10 cellular contexts compared by ENCODE assay signal in the genomic region with DNA sequence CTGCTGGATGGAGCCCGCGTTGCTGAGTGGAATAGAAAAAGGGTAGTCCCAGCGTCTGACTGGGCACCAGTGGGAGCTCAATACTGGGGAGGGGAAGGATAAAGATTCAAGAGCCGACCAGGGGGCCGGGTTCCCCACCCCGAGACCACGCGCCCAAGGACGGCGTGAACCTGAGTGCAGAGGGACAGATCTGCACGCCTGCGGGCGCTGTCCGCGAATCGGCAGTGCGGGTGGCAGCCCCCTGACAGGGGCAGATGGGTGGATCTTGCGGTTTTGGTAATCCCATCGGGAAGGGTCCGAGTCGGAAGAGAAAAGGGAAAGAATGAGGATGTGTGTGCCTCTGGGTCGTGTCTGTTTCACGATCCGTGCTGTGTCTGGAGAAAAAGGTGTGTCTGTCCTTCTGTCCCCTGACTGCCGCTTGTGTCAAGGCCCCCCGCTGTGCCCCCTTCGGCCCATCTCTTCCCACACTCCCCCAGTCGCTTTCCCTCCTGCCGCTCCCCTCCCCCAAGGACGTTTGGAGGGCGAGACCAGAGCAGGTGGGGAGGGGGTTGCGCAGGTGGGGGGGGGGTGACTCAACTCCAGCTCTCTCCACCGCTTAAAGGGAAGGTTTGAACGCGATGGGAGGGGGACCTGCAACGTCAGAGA. TPM values are rescaled to one million over a fixed set of nuclear protein-coding genes. Genes with fewer than 3 reads are reported as not detected.
DNase-seq lines count a peak whose midpoint lies in the region; ATAC-seq and TF ChIP-seq lines count a peak whose summit lies in the region.
"Had no signal": no experiment of that assay in that cellular context is flagged by ENCODE, and none has a peak within 500 bp of the region (broad histone marks: within the 10 kb centered on the region; RNA-seq: fewer than 3 reads in every experiment).

No MANE protein-coding gene starts in this region.

- no peaks in the 10 kb centered on the region for H4K20me1 ChIP-seq in PC-3 (ENCODE audit: low read length)

- H3K27me3 Mint-ChIP-seq in T-helper 2 cell treated with Interferon-gamma antibody and Interleukin-4, amounts not matched to agents 5 μg/mL and 100 μg/mL, for 36 hours (ENCODE audit: low read depth) = peaks cover 69% of the 10 kb centered on the region

- H3K9me3 ChIP-seq in PC-3 (ENCODE audit: low read length) = no peaks in the 10 kb centered on the region
- H3K9me3 ChIP-seq: prostate gland, transverse colon had no signal

- H3K36me3 Mint-ChIP-seq in T-helper 2 cell treated with Interferon-gamma antibody and Interleukin-4, amounts not matched to agents 5 μg/mL and 100 μg/mL, for 36 hours (ENCODE audit: low read depth) = no peaks in the 10 kb centered on the region

- no TSS peak for BruUV-seq in PC-3 (replicated peaks; lab: Mats Ljungman, UMichigan)

- H3K4me3 Mint-ChIP-seq in T-helper 2 cell treated with Interferon-gamma antibody and Interleukin-4, amounts not matched to agents 5 μg/mL and 100 μg/mL, for 36 hours = peak overlapping the region; percentile 88

- POLR2A ChIA-PET in PC-3 (lab: Charles Lee; ENCODE audit: unreplicated experiment) = no interaction called here

- DNase-seq in T-helper 2 cell treated with Interferon-gamma antibody and Interleukin-4, amounts not matched to agents 5 μg/mL and 100 μg/mL, for 36 hours (ENCODE audit: low spot score) = no peak
- DNase-seq in T-helper 2 cell (no peak), PC-3 (no peak), epidermal melanocyte (ENCODE audit: insufficient read length, low spot score) (peak; percentile 1), retinal pigment epithelial cell (ENCODE audit: low read depth) (no peak), CD1c-positive myeloid dendritic cell (ENCODE audit: extremely low spot score) (no peak), kidney glomerular epithelial cell (lab: John Stamatoyannopoulos, UW) (no peak), NCI-H526 treated with DMSO at 0.1 percent for 48 hours (lab: John Stamatoyannopoulos, UW) (no peak)

- H3K4me3 ChIP-seq in PC-3 (ENCODE audit: low read length) (0 out of 2 replicates have a peak overlapping the region, but pooled peaks have one; percentile 11), retinal pigment epithelial cell (ENCODE audit: low read length) (peak overlapping the region; percentile 30)
- H3K4me3 ChIP-seq: prostate gland had no signal

- TF ChIP-seq CTCF in PC-3 (conservative IDR thresholded peaks at IDR 0.05; ENCODE audit: low read depth, low read length) (no peak), retinal pigment epithelial cell (conservative IDR thresholded peaks at IDR 0.05; ENCODE audit: low read depth, low read length) (no peak)

- H3K4me1 ChIP-seq in PC-3 (ENCODE audit: insufficient read depth, low read length) = peaks cover 49% of the 10 kb centered on the region

- H2AFZ ChIP-seq in PC-3 (ENCODE audit: low read length) = no peak overlapping the region

- ATAC-seq in PC-3 = no peak

- H3K36me3 ChIP-seq in PC-3 (ENCODE audit: low read depth, low read length) = no peaks in the 10 kb centered on the region
- H3K36me3 ChIP-seq: prostate gland, transverse colon had no signal

- no peaks in the 10 kb centered on the region for H3K9me3 Mint-ChIP-seq in T-helper 2 cell treated with Interferon-gamma antibody and Interleukin-4, amounts not matched to agents 5 μg/mL and 100 μg/mL, for 36 hours

- peak overlapping the region; percentile 73 for H3K27ac Mint-ChIP-seq in T-helper 2 cell treated with Interferon-gamma antibody and Interleukin-4, amounts not matched to agents 5 μg/mL and 100 μg/mL, for 36 hours

- CTCF ChIA-PET in PC-3 (lab: Charles Lee) = interaction anchor here (0.7 kb wide), 1 partner anchor 125 kb away, joined by 5 read pairs; no protein-coding TSS in a partner anchor

- peaks cover 40% of the 10 kb centered on the region for H3K27me3 ChIP-seq in PC-3 (ENCODE audit: low read length)

- H3K27ac ChIP-seq in PC-3 (ENCODE audit: low read length) = no peak overlapping the region
- H3K27ac ChIP-seq: prostate gland, transverse colon had no signal

- intact Hi-C loops in PC-3 (cut with micrococcal nuclease) = no loop called here

- no peaks in the 10 kb centered on the region for H3K9me2 ChIP-seq in PC-3 (replicated peaks; ENCODE audit: low read length)

- H3F3A ChIP-seq in PC-3 (ENCODE audit: low read length, unreplicated experiment) = no peaks in the 10 kb centered on the region

- peaks cover 41% of the 10 kb centered on the region for H3K4me1 Mint-ChIP-seq in T-helper 2 cell treated with Interferon-gamma antibody and Interleukin-4, amounts not matched to agents 5 μg/mL and 100 μg/mL, for 36 hours (ENCODE audit: low read depth)

- H3K4me2 ChIP-seq in PC-3 (ENCODE audit: low read length) = peak overlapping the region; percentile 63

- H3K9ac ChIP-seq in PC-3 (ENCODE audit: low read length) = no peak overlapping the region

- H3K79me2 ChIP-seq in PC-3 (ENCODE audit: low read length) = no peaks in the 10 kb centered on the region

RNA-seq across cellular contexts. Expression of a gene that starts 0.7 kb away (rescaled TPM):
- 1.6 and 2.5 TPM in 2 replicates for total RNA-seq in PC-3 (2014; rRNA removed)

RNA-seq across cellular contexts. Expression of a gene that starts 11.8 kb away (rescaled TPM):
- total RNA-seq in PC-3 (2014; rRNA removed) = 148 and 190 TPM in 2 replicates

RNA-seq across cellular contexts. Expression of a gene that starts 14.0 kb away (rescaled TPM):
- 0.26 TPM in 1 of 2 replicates, not detected in the other for total RNA-seq in PC-3 (2014; rRNA removed)
- total RNA-seq: prostate gland, transverse colon had no signal

RNA-seq across cellular contexts. Expression of a gene that starts 34.8 kb away (rescaled TPM):
- total RNA-seq in PC-3 (2014; rRNA removed) = not detected in 2 replicates
- total RNA-seq: prostate gland had no signal

RNA-seq across cellular contexts. Expression of a gene that starts 39.2 kb away (rescaled TPM):
- 46.1 and 52.5 TPM in 2 replicates for total RNA-seq in PC-3 (2014; rRNA removed)
